8 cellular contexts compared by ENCODE assay signal in the genomic region with DNA sequence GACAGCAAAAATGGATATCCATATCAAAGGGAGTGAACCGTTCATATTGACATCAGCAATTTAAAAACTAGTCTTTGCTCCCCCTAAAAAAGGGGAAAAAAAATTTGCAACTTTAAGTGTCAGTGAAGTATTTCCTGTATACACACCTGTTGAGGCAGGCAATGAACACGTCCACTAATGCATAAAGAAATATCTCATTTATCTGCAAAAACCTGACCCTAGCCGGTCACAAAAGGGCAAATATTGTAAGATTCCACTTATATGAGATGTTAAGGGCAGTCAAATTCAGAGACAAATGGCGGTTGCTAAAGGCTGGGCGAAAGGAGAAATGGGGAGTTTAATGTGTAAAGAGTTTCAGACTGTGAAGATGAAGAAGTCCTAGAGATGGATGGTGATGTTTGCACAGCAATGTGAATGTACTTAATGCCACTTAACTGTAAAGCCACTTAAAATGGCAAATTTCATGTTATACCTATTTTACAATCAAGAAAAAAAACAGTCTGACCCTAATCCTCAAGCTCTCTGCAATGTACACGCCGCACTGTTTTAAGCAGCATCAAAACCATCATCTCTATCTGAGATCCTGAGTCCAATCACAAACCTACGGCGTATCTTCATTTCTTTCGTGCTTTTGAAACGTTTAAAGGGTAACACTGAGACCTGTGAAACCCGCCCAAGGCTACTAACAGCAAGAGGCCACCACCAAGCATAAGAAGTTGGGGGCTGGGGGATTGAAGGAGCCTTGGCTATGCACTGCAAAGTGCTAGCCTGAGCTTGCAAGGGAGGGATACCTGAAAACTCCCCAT. TPM values are rescaled to one million over a fixed set of nuclear protein-coding genes. Genes with fewer than 3 reads are reported as not detected.
A peak's percentile ranks its signal among the peaks of the same experiment; 100 is the strongest.
DNase-seq lines count a peak whose midpoint lies in the region; ATAC-seq and TF ChIP-seq lines count a peak whose summit lies in the region.

No MANE protein-coding gene starts in this region.

- no peaks in the 10 kb centered on the region for H3K9me3 ChIP-seq in BE2C
- H3K9me3 ChIP-seq in HUES6 (ENCODE audit: control insufficient read depth, insufficient read depth, low read depth, low read length) = no peaks in the 10 kb centered on the region
- no peaks in the 10 kb centered on the region for H3K9me3 ChIP-seq in body of pancreas
- no peaks in the 10 kb centered on the region for H3K9me3 ChIP-seq in mononuclear cell (ENCODE audit: low read depth, low read length)

- TF ChIP-seq CTCF in BE2C (IDR thresholded peaks at IDR 0.05; ENCODE audit: low read depth, low read length) (no peak), body of pancreas (IDR thresholded peaks at IDR 0.05) (no peak)

- H3K9ac ChIP-seq in HUES6 (ENCODE audit: low read length) = peak overlapping the region; percentile 97

- no peaks in the 10 kb centered on the region for H3K4me1 ChIP-seq in BE2C
- H3K4me1 ChIP-seq in HUES6 (ENCODE audit: control insufficient read depth, insufficient read depth, low read length) = peaks cover 8% of the 10 kb centered on the region
- peaks cover 24% of the 10 kb centered on the region for H3K4me1 ChIP-seq in body of pancreas
- peaks cover 36% of the 10 kb centered on the region for H3K4me1 ChIP-seq in mononuclear cell (ENCODE audit: insufficient read depth, low read length)

- intact Hi-C loops in body of pancreas (cut with DNase I) = no loop called here

- DNase-seq in BE2C (no peak), body of pancreas (no peak), middle frontal gyrus (ENCODE audit: extremely low spot score, low spot score) (no peak), NCI-H1105 treated with DMSO at 0.1 percent for 48 hours (lab: John Stamatoyannopoulos, UW) (no peak)

- H3K36me3 ChIP-seq in BE2C (no peaks in the 10 kb centered on the region; the same call in 1 of the 2 replicates), HUES6 (ENCODE audit: control insufficient read depth, insufficient read depth, low read length) (peaks cover 46% of the 10 kb centered on the region), body of pancreas (replicated peaks in 1 of 2; ENCODE audit: insufficient read depth in 1 of 2, low read depth in 2 of 2) (no peaks in the 10 kb centered on the region)

- ATAC-seq in body of pancreas (no peak), HG02885 (IDR thresholded peaks at IDR 0.05; ENCODE audit: poor library complexity, unreplicated experiment) (no peak), HG02970 (IDR thresholded peaks at IDR 0.05; ENCODE audit: low FRiP score, unreplicated experiment) (no peak)

- H3K4me3 ChIP-seq in BE2C (ENCODE audit: low read depth, low read length) = peak overlapping the region; percentile 90
- H3K4me3 ChIP-seq in HUES6 (ENCODE audit: low read depth, low read length) = peak overlapping the region; percentile 89
- peak overlapping the region in 1 of 2 donors; percentile 71 for H3K4me3 ChIP-seq in body of pancreas
- H3K4me3 ChIP-seq in mononuclear cell (ENCODE audit: low read length) = peak overlapping the region; percentile 86

- H3K27me3 ChIP-seq in BE2C (no peaks in the 10 kb centered on the region), HUES6 (ENCODE audit: control insufficient read depth, insufficient read depth, low read length) (no peaks in the 10 kb centered on the region), body of pancreas (no peaks in the 10 kb centered on the region), mononuclear cell (ENCODE audit: insufficient read depth, low read length) (no peaks in the 10 kb centered on the region)

- no peak for TF ChIP-seq POLR2A in body of pancreas (IDR thresholded peaks at IDR 0.05)

- 49 to 56% methylated on average over 11 to 12 of the region's 12 CpGs for WGBS in body of pancreas, 2 donors

- H3K27ac ChIP-seq in HUES6 (ENCODE audit: low read depth, low read length) (peak overlapping the region; percentile 95), body of pancreas (peak overlapping the region; percentile 4 to 88 (median 80))

RNA-seq across cellular contexts. Expression of gene PARN, which starts 1.1 kb away (rescaled TPM):
- 18.1 TPM for polyA plus RNA-seq in BE2C (2012; ENCODE audit: insufficient read depth, insufficient read length, low read depth)
- total RNA-seq in body of pancreas = 10 to 100 TPM; 24.1 to 99.9 TPM
- 37.2 TPM for total RNA-seq in mononuclear cell

RNA-seq across cellular contexts. Expression of gene BFAR, which starts 3.7 kb away (rescaled TPM):
- polyA plus RNA-seq in BE2C (2012; ENCODE audit: insufficient read depth, insufficient read length, low read depth) = 63.6 TPM
- total RNA-seq in body of pancreas (10 to 100 TPM; 38.2 to 43.6 TPM), mononuclear cell (70.0 TPM)
